20 cellular contexts compared by ENCODE assay signal in genomic region chr6:165843121-165843520, GRCh38.
"Had no signal": no experiment of that assay in that cellular context is flagged by ENCODE, and none has a peak within 500 bp of the region (broad histone marks: within the 10 kb centered on the region; RNA-seq: fewer than 3 reads in every experiment).

No MANE protein-coding gene starts in this region.

- H3K9me3 Mint-ChIP-seq: activated CD4-positive, alpha-beta T cell treated with anti-CD3 and anti-CD28 coated beads, Interleukin-2, amount 10 ng/mL, durations not matched to agents 24 days and 14 days; activated CD8-positive, alpha-beta T cell treated with anti-CD3 and anti-CD28 coated beads for 36 hours; activated naive CD4-positive, alpha-beta T cell treated with anti-CD3 and anti-CD28 coated beads for 36 hours; activated T-helper 17 cell treated with anti-CD3 and anti-CD28 coated beads, Interleukin-2, amount 50 U/mL, for 72 hours had no signal

- H3K36me3 ChIP-seq: tibial nerve had no signal

- H3K79me2 ChIP-seq: parathyroid adenoma had no signal

- H3K4me3 ChIP-seq: body of pancreas, dorsolateral prefrontal cortex, tibial nerve had no signal

- H3K27me3 ChIP-seq: tibial nerve had no signal

- H3K4me1 Mint-ChIP-seq: activated CD4-positive, alpha-beta T cell treated with anti-CD3 and anti-CD28 coated beads, Interleukin-2, amount 10 ng/mL, durations not matched to agents 24 days and 14 days; activated T-helper 17 cell treated with anti-CD3 and anti-CD28 coated beads, Interleukin-2, amount 50 U/mL, for 72 hours had no signal

- H3K36me3 Mint-ChIP-seq: naive thymus-derived CD4-positive, alpha-beta T cell had no signal

- H3K27ac Mint-ChIP-seq: activated CD4-positive, alpha-beta T cell treated with anti-CD3 and anti-CD28 coated beads, Interleukin-2, amount 10 ng/mL, durations not matched to agents 24 days and 14 days; activated CD8-positive, alpha-beta T cell treated with anti-CD3 and anti-CD28 coated beads for 36 hours; activated naive CD4-positive, alpha-beta T cell treated with anti-CD3 and anti-CD28 coated beads for 36 hours; activated T-helper 17 cell treated with anti-CD3 and anti-CD28 coated beads, Interleukin-2, amount 50 U/mL, for 72 hours; naive thymus-derived CD4-positive, alpha-beta T cell had no signal

- DNase-seq: activated CD4-positive, alpha-beta T cell treated with anti-CD3 and anti-CD28 coated beads, Interleukin-2, amount 10 ng/mL, durations not matched to agents 24 days and 14 days; activated CD8-positive, alpha-beta T cell treated with anti-CD3 and anti-CD28 coated beads for 36 hours; activated naive CD4-positive, alpha-beta T cell treated with anti-CD3 and anti-CD28 coated beads for 36 hours; activated T-cell treated with anti-CD3 and anti-CD28 coated beads, Interleukin-2, amount 50 U/mL, for 1 hour; body of pancreas; dorsolateral prefrontal cortex; foreskin keratinocyte; kidney glomerular epithelial cell; mesenchymal stem cell; naive thymus-derived CD4-positive, alpha-beta T cell; stimulated activated CD4-positive, alpha-beta T cell treated with anti-CD3 and anti-CD28 coated beads, Interleukin-12 subunit alpha, Interleukin-12 subunit beta, amount 100 ng/mL, for 4 hours; stimulated activated CD4-positive, alpha-beta T cell treated with anti-CD3 and anti-CD28 coated beads, Interleukin-1b, Interleukin-23, amount 100 ng/mL, for 48 hours; stimulated activated CD8-positive, alpha-beta memory T cell treated with anti-CD3 and anti-CD28 coated beads, Interleukin-4, amount 100 ng/mL, for 48 hours; stimulated activated naive CD4-positive, alpha-beta T cell treated with Interleukin-2 at 50 U/mL for 16 hours; T-helper 1 cell; T1000 had no signal

- ATAC-seq: activated CD8-positive, alpha-beta T cell treated with anti-CD3 and anti-CD28 coated beads for 36 hours; activated T-helper 17 cell treated with anti-CD3 and anti-CD28 coated beads, Interleukin-2, amount 50 U/mL, for 72 hours; body of pancreas; foreskin keratinocyte; naive thymus-derived CD4-positive, alpha-beta T cell had no signal

- H2AFZ ChIP-seq: parathyroid adenoma had no signal

- H3K27ac ChIP-seq: body of pancreas, dorsolateral prefrontal cortex, epithelial cell of prostate, foreskin keratinocyte, parathyroid adenoma, tibial nerve had no signal

- H3K4me1 ChIP-seq: foreskin keratinocyte, parathyroid adenoma had no signal

- H3K4me3 Mint-ChIP-seq: activated CD4-positive, alpha-beta T cell treated with anti-CD3 and anti-CD28 coated beads, Interleukin-2, amount 10 ng/mL, durations not matched to agents 24 days and 14 days; activated CD8-positive, alpha-beta T cell treated with anti-CD3 and anti-CD28 coated beads for 36 hours; activated naive CD4-positive, alpha-beta T cell treated with anti-CD3 and anti-CD28 coated beads for 36 hours; activated T-helper 17 cell treated with anti-CD3 and anti-CD28 coated beads, Interleukin-2, amount 50 U/mL, for 72 hours; naive thymus-derived CD4-positive, alpha-beta T cell had no signal

- H3K9me3 ChIP-seq: body of pancreas, tibial nerve had no signal

- H3K9ac ChIP-seq: parathyroid adenoma had no signal
